In the genomic region with DNA sequence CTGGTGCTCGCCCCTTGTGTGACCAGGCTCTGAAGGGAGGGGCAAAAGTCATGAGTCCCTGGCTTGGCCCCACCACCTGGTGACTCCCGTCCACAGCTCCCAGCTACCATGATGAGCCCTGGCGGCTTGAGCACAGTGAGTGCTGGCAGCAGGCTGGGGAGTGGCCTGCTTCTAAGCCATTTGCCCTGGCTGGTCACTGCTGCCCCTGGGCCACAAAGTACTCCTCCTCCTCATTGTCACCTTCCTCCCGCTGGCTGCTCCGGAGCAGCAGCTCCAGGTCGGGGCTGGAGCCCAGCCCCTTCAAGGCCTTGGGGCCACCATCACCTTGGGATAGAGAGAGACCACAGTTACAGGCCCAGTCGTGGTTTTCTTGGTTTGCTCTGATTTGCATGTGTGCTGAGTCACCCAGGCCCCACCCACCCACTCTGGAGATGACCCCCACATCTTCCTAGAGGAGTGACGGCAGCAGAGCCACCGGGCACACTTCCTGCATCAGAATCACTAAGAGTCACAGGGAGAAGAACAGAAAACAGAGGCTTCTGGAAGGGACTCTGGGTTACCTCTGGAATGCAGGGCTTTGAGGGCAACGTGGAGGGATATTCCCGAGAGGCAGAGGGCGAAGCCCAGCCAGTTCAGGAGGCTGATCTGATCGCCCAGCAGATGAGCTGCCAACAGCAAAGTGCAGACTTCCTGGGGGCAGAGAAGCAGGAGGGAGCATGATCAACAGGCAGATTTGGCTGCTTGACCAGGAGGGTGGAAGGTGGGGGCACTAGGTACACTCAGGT, we compare ENCODE assay signal across 9 cellular contexts. TPM values are rescaled to one million over a fixed set of nuclear protein-coding genes. Genes with fewer than 3 reads are reported as not detected.
DNase-seq lines count a peak whose midpoint lies in the region; ATAC-seq and TF ChIP-seq lines count a peak whose summit lies in the region.
"Had no signal": no experiment of that assay in that cellular context is flagged by ENCODE, and none has a peak within 500 bp of the region (broad histone marks: within the 10 kb centered on the region; RNA-seq: fewer than 3 reads in every experiment).

No MANE protein-coding gene starts in this region.

- CTCF ChIA-PET in OCI-LY7 (lab: Charles Lee; ENCODE audit: unreplicated experiment), result interaction anchor here (0.6 kb wide), 1 partner anchor 1387 kb away, joined by 3 read pairs; no protein-coding TSS in a partner anchor

- H3K27me3 Mint-ChIP-seq in HFFc6 (ENCODE audit: insufficient read depth), result 0 out of 2 replicates have a peak, but pooled peaks cover 2% of the 10 kb centered on the region
- H3K27me3 Mint-ChIP-seq: activated naive CD8-positive, alpha-beta T cell treated with anti-CD3 and anti-CD28 coated beads, Interleukin-2, amount 10 ng/mL, durations not matched to agents 7 days and 5 days had no signal

- TF ChIP-seq POLR2A in heart left ventricle (IDR thresholded peaks at IDR 0.05), result no peak
- TF ChIP-seq POLR2A in GM18505 (IDR thresholded peaks at IDR 0.05; ENCODE audit: borderline replicate concordance, extremely low read depth, insufficient read depth, insufficient read length), result no peak

- H3K36me3 ChIP-seq in OCI-LY7 (ENCODE audit: insufficient read depth, low read length) (peaks cover 9% of the 10 kb centered on the region; the same call in 1 of the 2 replicates), ectodermal cell (ENCODE audit: control insufficient read depth, insufficient read depth, low read length) (no peaks in the 10 kb centered on the region), heart left ventricle (peaks cover 0 to 46% (median 25%) of the 10 kb centered on the region in 9 donors)

- H3K27me3 ChIP-seq in ectodermal cell (ENCODE audit: control insufficient read depth, insufficient read depth, low read length, poor library complexity, severe bottlenecking) (no peaks in the 10 kb centered on the region), heart left ventricle (no peaks in the 10 kb centered on the region)

- WGBS in ectodermal cell, 2 experiments, result 38 to 48% methylated on average over 13 of the region's 13 CpGs
- WGBS in heart left ventricle, 4 donors, result 62 to 78% (median 74%) methylated on average over 7 to 13 of the region's 13 CpGs

- POLR2A ChIA-PET in OCI-LY7 (lab: Charles Lee), result interaction anchor here (0.6 to 0.8 kb wide), 2 partner anchors 32 to 57 kb away, joined by 3 read pairs; no protein-coding TSS in a partner anchor

- H3K9me2 ChIP-seq in OCI-LY7 (ENCODE audit: insufficient read depth, low read length), result no peaks in the 10 kb centered on the region

- H3K4me2 ChIP-seq in OCI-LY7 (ENCODE audit: low read length), result peak overlapping the region; percentile 51

- H3K4me1 ChIP-seq in OCI-LY7 (ENCODE audit: insufficient read depth, low read length, poor library complexity, severe bottlenecking) (peaks cover 24% of the 10 kb centered on the region), ectodermal cell (ENCODE audit: control insufficient read depth, insufficient read depth, low read length) (peaks cover 41% of the 10 kb centered on the region), heart left ventricle (peaks cover 0 to 22% (median 9%) of the 10 kb centered on the region in 12 donors)

- H3K36me3 Mint-ChIP-seq in HFFc6 (ENCODE audit: low read depth), result peaks cover 14% of the 10 kb centered on the region

- H3K27ac Mint-ChIP-seq in HFFc6, result peak overlapping the region; percentile 98
- H3K27ac Mint-ChIP-seq: activated naive CD8-positive, alpha-beta T cell treated with anti-CD3 and anti-CD28 coated beads, Interleukin-2, amount 10 ng/mL, durations not matched to agents 7 days and 5 days had no signal

- no peak overlapping the region for H2AFZ ChIP-seq in OCI-LY7 (ENCODE audit: low read length)

- ATAC-seq in heart left ventricle (no peak), GM18505 (IDR thresholded peaks at IDR 0.05; ENCODE audit: unreplicated experiment) (no peak)

- peak overlapping the region; percentile 57 for H3K27ac ChIP-seq in OCI-LY7 (ENCODE audit: low read depth, low read length, poor library complexity, severe bottlenecking)
- H3K27ac ChIP-seq in ectodermal cell (ENCODE audit: insufficient read depth, low read depth, low read length, poor library complexity, severe bottlenecking), result peak overlapping the region; percentile 90
- no peak overlapping the region for H3K27ac ChIP-seq in heart left ventricle

- no peak for TF ChIP-seq CTCF in HFFc6 (IDR thresholded peaks at IDR 0.05)
- TF ChIP-seq CTCF in OCI-LY7 (conservative IDR thresholded peaks at IDR 0.05; ENCODE audit: low read length), result no peak
- no peak for TF ChIP-seq CTCF in heart left ventricle (IDR thresholded peaks at IDR 0.05)

- no peaks in the 10 kb centered on the region for H3K79me2 ChIP-seq in OCI-LY7 (ENCODE audit: insufficient read depth, low read depth, low read length)

- H3K9me3 ChIP-seq in OCI-LY7 (ENCODE audit: low read length) (no peaks in the 10 kb centered on the region), ectodermal cell (ENCODE audit: control insufficient read depth, low read length) (no peaks in the 10 kb centered on the region), heart left ventricle (no peaks in the 10 kb centered on the region)

- H3K4me3 Mint-ChIP-seq in HFFc6, result peak overlapping the region; percentile 58
- H3K4me3 Mint-ChIP-seq: activated naive CD8-positive, alpha-beta T cell treated with anti-CD3 and anti-CD28 coated beads, Interleukin-2, amount 10 ng/mL, durations not matched to agents 7 days and 5 days had no signal

- intact Hi-C loops in OCI-LY7 (cut with micrococcal nuclease; ENCODE audit: unreplicated experiment), result no loop called here
- intact Hi-C loops in heart left ventricle (cut with DNase I), result loop anchor here in 1 of 10 donors (10.0 kb wide), 1 partner anchor 326 kb away; a partner anchor contains a TSS

- DNase-seq in NCI-H2196 (lab: John Stamatoyannopoulos, UW; ENCODE audit: unreplicated experiment) (peak; percentile 55), NCI-H2196 treated with DMSO at 0.1 percent for 48 hours (lab: John Stamatoyannopoulos, UW; ENCODE audit: unreplicated experiment) (no peak), HFFc6 (peak; percentile 80), OCI-LY7 (ENCODE audit: low spot score) (peak; percentile 50), skeletal muscle cell (ENCODE audit: low read depth) (peak; percentile 87), heart left ventricle (no peak)
- DNase-seq: activated naive CD8-positive, alpha-beta T cell treated with anti-CD3 and anti-CD28 coated beads, Interleukin-2, amount 10 ng/mL, durations not matched to agents 7 days and 5 days had no signal

- BruUV-seq in OCI-LY7 (replicated peaks; lab: Mats Ljungman, UMichigan), result no TSS peak

- no peaks in the 10 kb centered on the region for H4K20me1 ChIP-seq in OCI-LY7 (ENCODE audit: insufficient read depth, low read length)

- peaks cover 26% of the 10 kb centered on the region for H3K4me1 Mint-ChIP-seq in HFFc6 (ENCODE audit: low read depth)

- H3K9me3 Mint-ChIP-seq in HFFc6, result no peaks in the 10 kb centered on the region
- H3K9me3 Mint-ChIP-seq: activated naive CD8-positive, alpha-beta T cell treated with anti-CD3 and anti-CD28 coated beads, Interleukin-2, amount 10 ng/mL, durations not matched to agents 7 days and 5 days had no signal

- H3K4me3 ChIP-seq in OCI-LY7 (ENCODE audit: low read depth, low read length, poor library complexity, severe bottlenecking) (no peak overlapping the region), ectodermal cell (ENCODE audit: insufficient read depth, low read depth, low read length) (no peak overlapping the region), skeletal muscle cell (ENCODE audit: low read depth, low read length) (no peak overlapping the region), heart left ventricle (no peak overlapping the region)

RNA-seq across cellular contexts. Expression of a gene that starts 42.1 kb away (rescaled TPM):
- total RNA-seq in HFFc6 (2021; fragmentation: NEBNext Ultra II Directional; extraction: Animal tissue kit (Norgen Biotek cat#: 25700)), result not detected
- total RNA-seq in OCI-LY7 (2014; rRNA removed; shearing (Covaris generic)), result not detected in 2 replicates
- total RNA-seq in OCI-LY7 (2022) (not detected in 2 replicates), heart left ventricle (under 1 TPM; 0.13 to 0.90 (median 0.50) TPM)
- 0.19 TPM for polyA plus RNA-seq in ectodermal cell (2013, experiment 1 of 4)
- 0.23 TPM for polyA plus RNA-seq in ectodermal cell (2013, experiment 2 of 4)
- 0.37 TPM for polyA plus RNA-seq in ectodermal cell (2013, experiment 3 of 4)
- polyA plus RNA-seq in ectodermal cell (2013, experiment 4 of 4), result 0.45 TPM
- polyA plus RNA-seq in heart left ventricle, result under 1 TPM; 0.03 to 0.42 TPM
- total RNA-seq: activated naive CD8-positive, alpha-beta T cell treated with anti-CD3 and anti-CD28 coated beads, Interleukin-2, amount 10 ng/mL, durations not matched to agents 7 days and 5 days had no signal

RNA-seq across cellular contexts. Expression of a gene that starts 56.0 kb away (rescaled TPM):
- 10 to 100 TPM; 39.3 to 48.0 (median 44.3) TPM for total RNA-seq in HFFc6 (2021; fragmentation: NEBNext Ultra II Directional; extraction: Animal tissue kit (Norgen Biotek cat#: 25700))
- 16.0 and 18.9 TPM in 2 replicates for total RNA-seq in OCI-LY7 (2014; rRNA removed; shearing (Covaris generic))
- 33.5 and 36.4 TPM in 2 replicates for total RNA-seq in OCI-LY7 (2022)
- 64.7 TPM for polyA plus RNA-seq in ectodermal cell (2013, experiment 1 of 4)
- 66.4 TPM for polyA plus RNA-seq in ectodermal cell (2013, experiment 2 of 4)
- polyA plus RNA-seq in ectodermal cell (2013, experiment 3 of 4), result 46.8 TPM
- 51.9 TPM for polyA plus RNA-seq in ectodermal cell (2013, experiment 4 of 4)
- total RNA-seq in heart left ventricle, result 10 to 100 TPM; 22.7 to 57.5 (median 34.5) TPM
- polyA plus RNA-seq in heart left ventricle, result 10 to 100 TPM; 14.6 to 29.0 TPM

Comparison
In these comparisons a context has a peak if more than half of its experiments do, and no peak if none do; other contexts are left out.
1. DNase-seq: peak in NCI-H2196 (single experiment), HFFc6 (single experiment), OCI-LY7 (single experiment) and skeletal muscle cell (single experiment); none in NCI-H2196 treated with DMSO at 0.1 percent for 48 hours (single experiment) and heart left ventricle (0 of 5).
2. H3K27ac ChIP-seq: peak in OCI-LY7 (single experiment) and ectodermal cell (single experiment); none in heart left ventricle (0 of 12).